ENCODE assay signal across 10 cellular contexts in genomic region chr9:708556-709432, GRCh38.
A peak's percentile ranks its signal among the peaks of the same experiment; 100 is the strongest.
DNase-seq lines count a peak whose midpoint lies in the region; TF ChIP-seq lines count a peak whose summit lies in the region.
"Had no signal": no experiment of that assay in that cellular context is flagged by ENCODE, and none has a peak within 500 bp of the region (broad histone marks: within the 10 kb centered on the region; RNA-seq: fewer than 3 reads in every experiment).

No MANE protein-coding gene starts in this region.

- peak overlapping the region; percentile 25 for H3K9ac ChIP-seq in mesendoderm (ENCODE audit: low read length)

- no peak overlapping the region for H3K27ac Mint-ChIP-seq in activated naive CD4-positive, alpha-beta T cell treated with anti-CD3 and anti-CD28 coated beads, Interleukin-2, amount 50 U/mL, for 24 hours
- H3K27ac Mint-ChIP-seq in dendritic cell treated with granulocyte-macrophage colony-stimulating factor and Interleukin-4, amounts not matched to agents 40 ng/mL and 50 ng/mL, for 4 days: no peak overlapping the region

- DNase-seq in activated naive CD4-positive, alpha-beta T cell (lab: John Stamatoyannopoulos, UW): no peak
- DNase-seq in mesendoderm (no peak), uterus (no peak), posterior vena cava (ENCODE audit: low spot score) (no peak), DMS153 (lab: John Stamatoyannopoulos, UW) (no peak)
- no peak for DNase-seq in activated effector memory CD4-positive, alpha-beta T cell treated with Interleukin-2 at 50 U/mL for 16 hours
- DNase-seq: SW 1271 had no signal

- peaks cover 13% of the 10 kb centered on the region for H3K36me3 Mint-ChIP-seq in activated naive CD4-positive, alpha-beta T cell treated with anti-CD3 and anti-CD28 coated beads, Interleukin-2, amount 50 U/mL, for 24 hours
- peaks cover 6% of the 10 kb centered on the region for H3K36me3 Mint-ChIP-seq in dendritic cell treated with granulocyte-macrophage colony-stimulating factor and Interleukin-4, amounts not matched to agents 40 ng/mL and 50 ng/mL, for 4 days (ENCODE audit: low read depth)

- H3K36me3 ChIP-seq in mesendoderm (ENCODE audit: control insufficient read depth, insufficient read depth, low read length) (peaks cover 3% of the 10 kb centered on the region), uterus (no peaks in the 10 kb centered on the region)

- no peak overlapping the region for H2BK5ac ChIP-seq in mesendoderm (ENCODE audit: low read length)

- no peak overlapping the region for H2BK15ac ChIP-seq in mesendoderm (replicated peaks; ENCODE audit: low read depth)

- no peak for TF ChIP-seq CTCF in uterus (IDR thresholded peaks at IDR 0.05)

- H3K79me1 ChIP-seq in mesendoderm (ENCODE audit: low read length): peaks cover 2% of the 10 kb centered on the region

- H3K27ac ChIP-seq in mesendoderm (ENCODE audit: low read depth, low read length): no peak overlapping the region
- peak overlapping the region; percentile 70 to 93 for H3K27ac ChIP-seq in uterus
- H3K27ac ChIP-seq: C4-2B had no signal

- H3K9me3 Mint-ChIP-seq in activated naive CD4-positive, alpha-beta T cell treated with anti-CD3 and anti-CD28 coated beads, Interleukin-2, amount 50 U/mL, for 24 hours: no peaks in the 10 kb centered on the region
- H3K9me3 Mint-ChIP-seq in dendritic cell treated with granulocyte-macrophage colony-stimulating factor and Interleukin-4, amounts not matched to agents 40 ng/mL and 50 ng/mL, for 4 days: no peaks in the 10 kb centered on the region

- H4K8ac ChIP-seq in mesendoderm (ENCODE audit: low read depth, low read length): no peak overlapping the region

- no peak overlapping the region for H2BK120ac ChIP-seq in mesendoderm (ENCODE audit: low read depth, low read length)

- no peak overlapping the region for H3K23ac ChIP-seq in mesendoderm (ENCODE audit: low read length)

- no peak overlapping the region for H3K4me2 ChIP-seq in mesendoderm (ENCODE audit: low read length)

- intact Hi-C loops in dendritic cell treated with granulocyte-macrophage colony-stimulating factor and Interleukin-4, amounts not matched to agents 40 ng/mL and 50 ng/mL, for 4 days (cut with micrococcal nuclease): loop anchor here (10.0 kb wide), 1 partner anchor 94 kb away; no protein-coding TSS in a partner anchor
- intact Hi-C loops in uterus (cut with DNase I; ENCODE audit: low total_unique reads) (no loop called here), posterior vena cava (cut with DNase I) (no loop called here)

- TF ChIP-seq POLR2A in uterus (IDR thresholded peaks at IDR 0.05): no peak

- peak overlapping the region; percentile 15 for H3K4me3 Mint-ChIP-seq in activated naive CD4-positive, alpha-beta T cell treated with anti-CD3 and anti-CD28 coated beads, Interleukin-2, amount 50 U/mL, for 24 hours
- peak overlapping the region; percentile 44 for H3K4me3 Mint-ChIP-seq in dendritic cell treated with granulocyte-macrophage colony-stimulating factor and Interleukin-4, amounts not matched to agents 40 ng/mL and 50 ng/mL, for 4 days

- H3K4me1 ChIP-seq in mesendoderm (ENCODE audit: control insufficient read depth, low read depth, low read length) (peaks cover 10% of the 10 kb centered on the region), uterus (no peaks in the 10 kb centered on the region)

- H3K4me1 Mint-ChIP-seq in activated naive CD4-positive, alpha-beta T cell treated with anti-CD3 and anti-CD28 coated beads, Interleukin-2, amount 50 U/mL, for 24 hours: peaks cover 17% of the 10 kb centered on the region
- peaks cover 23% of the 10 kb centered on the region for H3K4me1 Mint-ChIP-seq in dendritic cell treated with granulocyte-macrophage colony-stimulating factor and Interleukin-4, amounts not matched to agents 40 ng/mL and 50 ng/mL, for 4 days (ENCODE audit: low read depth)

- H3K79me2 ChIP-seq in mesendoderm (ENCODE audit: control insufficient read depth, insufficient read depth, low read length): no peaks in the 10 kb centered on the region

- no peak overlapping the region for H2AK5ac ChIP-seq in mesendoderm (ENCODE audit: low read length)

- H3K27me3 Mint-ChIP-seq in activated naive CD4-positive, alpha-beta T cell treated with anti-CD3 and anti-CD28 coated beads, Interleukin-2, amount 50 U/mL, for 24 hours: no peaks in the 10 kb centered on the region
- peaks cover 8% of the 10 kb centered on the region for H3K27me3 Mint-ChIP-seq in dendritic cell treated with granulocyte-macrophage colony-stimulating factor and Interleukin-4, amounts not matched to agents 40 ng/mL and 50 ng/mL, for 4 days

- H3K4me3 ChIP-seq in mesendoderm (ENCODE audit: low read length) (no peak overlapping the region), uterus (peak overlapping the region; percentile 26 to 34)

- H3K56ac ChIP-seq in mesendoderm (ENCODE audit: low read length): peak overlapping the region; percentile 54

- H3K27me3 ChIP-seq in mesendoderm (ENCODE audit: insufficient read depth, low read length, poor library complexity) (no peaks in the 10 kb centered on the region), uterus (no peaks in the 10 kb centered on the region)

- H3K9me3 ChIP-seq in uterus: no peaks in the 10 kb centered on the region

- H3K4ac ChIP-seq in mesendoderm (ENCODE audit: low read depth, low read length): no peak overlapping the region

- no peak overlapping the region for H3K18ac ChIP-seq in mesendoderm (ENCODE audit: low read length)

- no CpG with 5 or more reads among the region's 9 CpGs for WGBS in mesendoderm (ENCODE audit: extremely low coverage, insufficient coverage, low lambda C conversion rate)

- no peak overlapping the region for H4K5ac ChIP-seq in mesendoderm (ENCODE audit: low read length)
